In genomic region chr1:1426961-1427934, GRCh38 we compare ENCODE assay signal across 12 cellular contexts. TPM values are rescaled to one million over a fixed set of nuclear protein-coding genes. Genes with fewer than 3 reads are reported as not detected.
DNase-seq lines count a peak whose midpoint lies in the region; ATAC-seq and TF ChIP-seq lines count a peak whose summit lies in the region.
"Had no signal": no experiment of that assay in that cellular context is flagged by ENCODE, and none has a peak within 500 bp of the region (broad histone marks: within the 10 kb centered on the region; RNA-seq: fewer than 3 reads in every experiment).

No MANE protein-coding gene starts in this region.

- DNase-seq in DMS 273 (lab: John Stamatoyannopoulos, UW; ENCODE audit: unreplicated experiment) (peak; percentile 76), DMS 273 treated with DMSO at 0.1 percent for 48 hours (lab: John Stamatoyannopoulos, UW) (no peak), SJCRH30 (peak; percentile 72 to 80), right cardiac atrium (peak; percentile 41 to 71 (median 63)), spleen (peak; percentile 59), omental fat pad (ENCODE audit: low spot score) (no peak)
- DNase-seq: effector memory CD4-positive, alpha-beta T cell; SHP77 treated with DMSO at 0.1 percent for 48 hours had no signal

- TF ChIP-seq CTCF in spleen (IDR thresholded peaks at IDR 0.05 in 8 of 11, conservative IDR thresholded peaks at IDR 0.05 in 3 of 11) (no peak), omental fat pad (IDR thresholded peaks at IDR 0.05) (no peak)

- H3K4me1 ChIP-seq in SJCRH30 (peaks cover 42% of the 10 kb centered on the region), right cardiac atrium (ENCODE audit: control insufficient read depth, insufficient read depth, low read length) (peaks cover 3% of the 10 kb centered on the region), spleen (peaks cover 3 to 49% (median 25%) of the 10 kb centered on the region in 6 donors)

- H3K9me3 ChIP-seq in SJCRH30 (replicated peaks) = no peaks in the 10 kb centered on the region
- no peaks in the 10 kb centered on the region for H3K9me3 ChIP-seq in right cardiac atrium (ENCODE audit: control insufficient read depth, low read length)
- no peaks in the 10 kb centered on the region for H3K9me3 ChIP-seq in spleen

- no peak for TF ChIP-seq POLR2A in spleen (IDR thresholded peaks at IDR 0.05)

- H3K27me3 ChIP-seq in SJCRH30 = no peaks in the 10 kb centered on the region
- H3K27me3 ChIP-seq in right cardiac atrium (ENCODE audit: control insufficient read depth, insufficient read depth) = no peaks in the 10 kb centered on the region
- H3K27me3 ChIP-seq in spleen (replicated peaks in 1 of 7) = peaks cover 0 to 94% (median 16%) of the 10 kb centered on the region in 7 donors

- intact Hi-C loops in right cardiac atrium (cut with DNase I) = no loop called here
- intact Hi-C loops in spleen (cut with DNase I; ENCODE audit: low total_unique reads) = no loop called here

- ATAC-seq in right cardiac atrium = peak in 1 of 2 donors; percentile 25
- no peak for ATAC-seq in omental fat pad (ENCODE audit: low FRiP score)
- no peak for ATAC-seq in HG03139 (IDR thresholded peaks at IDR 0.05; ENCODE audit: unreplicated experiment)
- ATAC-seq in HG03025 (IDR thresholded peaks at IDR 0.05; ENCODE audit: low FRiP score, unreplicated experiment) = no peak
- ATAC-seq: HCT116 had no signal

- WGBS in right cardiac atrium = 13% methylated on average over 89 of the region's 89 CpGs
- WGBS in spleen, 5 donors = 9 to 33% (median 16%) methylated on average over 24 to 89 of the region's 89 CpGs

- H3K27ac ChIP-seq in SJCRH30 (no peak overlapping the region), right cardiac atrium (ENCODE audit: low read length) (no peak overlapping the region), spleen (peak overlapping the region in 1 of 8 donors; percentile 41)
- H3K27ac ChIP-seq: 22Rv1 had no signal

- H3K4me3 ChIP-seq in SJCRH30 (peak overlapping the region; percentile 50), right cardiac atrium (ENCODE audit: low read length) (peak overlapping the region; percentile 74), spleen (peak overlapping the region in 3 of 8 donors; percentile 15 to 58 (median 29))

- H3K36me3 ChIP-seq in SJCRH30 = no peaks in the 10 kb centered on the region
- H3K36me3 ChIP-seq in spleen = no peaks in the 10 kb centered on the region

RNA-seq across cellular contexts. Expression of gene ANKRD65, which starts 6.2 kb away (rescaled TPM):
- 6.1 and 6.2 TPM in 2 replicates for total RNA-seq in SJCRH30 (2014; rRNA removed; shearing (Covaris generic))
- total RNA-seq in right cardiac atrium (1 to 10 TPM; 1.6 to 3.6 (median 2.9) TPM), spleen (1 to 10 TPM in 5 of 7 donors, under 1 TPM in 2; 0.43 to 2.7 (median 1.2) TPM), omental fat pad (1 to 10 TPM; 2.6 to 7.3 (median 3.8) TPM)
- polyA plus RNA-seq in right cardiac atrium (4.5 TPM), spleen (1 to 10 TPM; 2.3 to 4.3 (median 3.0) TPM)

RNA-seq across cellular contexts. Expression of gene VWA1, which starts 8.2 kb away (rescaled TPM):
- total RNA-seq in SJCRH30 (2014; rRNA removed; shearing (Covaris generic)) = 0.58 and 3.3 TPM in 2 replicates
- total RNA-seq in right cardiac atrium = 10 to 100 TPM; 25.0 to 38.6 (median 25.6) TPM
- polyA plus RNA-seq in right cardiac atrium = 17.3 TPM
- total RNA-seq in spleen = 10 to 100 TPM in 6 of 7 donors, 1 to 10 TPM in 1; 3.9 to 18.0 (median 13.1) TPM
- polyA plus RNA-seq in spleen = 10 to 100 TPM in 2 of 3 donors, 1 to 10 TPM in 1; 4.1 to 12.7 (median 11.0) TPM
- 10 to 100 TPM in 3 of 4 donors, 1 to 10 TPM in 1; 6.8 to 21.1 (median 13.8) TPM for total RNA-seq in omental fat pad

RNA-seq across cellular contexts. Expression of gene MRPL20, which starts 20.2 kb away (rescaled TPM):
- 229 and 236 TPM in 2 replicates for total RNA-seq in SJCRH30 (2014; rRNA removed; shearing (Covaris generic))
- 100 to 1,000 TPM; 121 to 144 (median 132) TPM for total RNA-seq in right cardiac atrium
- polyA plus RNA-seq in right cardiac atrium = 190 TPM
- total RNA-seq in spleen = 100 to 1,000 TPM in 3 of 7 donors, 10 to 100 TPM in 4; 67.4 to 144 (median 91.3) TPM
- 100 to 1,000 TPM; 101 to 168 (median 122) TPM for polyA plus RNA-seq in spleen
- total RNA-seq in omental fat pad = 100 to 1,000 TPM; 106 to 170 (median 136) TPM

RNA-seq across cellular contexts. Expression of gene ATAD3C, which starts 22.2 kb away (rescaled TPM):
- 0.20 TPM in 1 of 2 replicates, not detected in the other for total RNA-seq in SJCRH30 (2014; rRNA removed; shearing (Covaris generic))
- total RNA-seq in right cardiac atrium (1 to 10 TPM; 1.3 to 3.4 (median 2.2) TPM), spleen (1 to 10 TPM in 2 of 7 donors, under 1 TPM in 3, not detected in 2; 0.25 to 3.9 (median 0.57) TPM), omental fat pad (1 to 10 TPM in 2 of 4 donors, under 1 TPM in 1, not detected in 1; 0.69 to 3.5 (median 2.4) TPM)
- polyA plus RNA-seq in right cardiac atrium (0.52 TPM), spleen (under 1 TPM; 0.55 to 0.85 (median 0.83) TPM)

RNA-seq across cellular contexts. Expression of gene CCNL2, which starts 28.1 kb away (rescaled TPM):
- total RNA-seq in SJCRH30 (2014; rRNA removed; shearing (Covaris generic)) = 124 and 196 TPM in 2 replicates
- total RNA-seq in right cardiac atrium (10 to 100 TPM; 61.2 to 83.1 (median 67.2) TPM), spleen (100 to 1,000 TPM; 167 to 299 (median 208) TPM), omental fat pad (100 to 1,000 TPM; 142 to 273 (median 204) TPM)
- polyA plus RNA-seq in right cardiac atrium (81.7 TPM), spleen (100 to 1,000 TPM; 111 to 230 (median 199) TPM)

Comparison
In these comparisons a context has a peak if more than half of its experiments do, and no peak if none do; other contexts are left out.
1. DNase-seq: peak in DMS 273 (single experiment), SJCRH30 (2 of 2), right cardiac atrium (3 of 3) and spleen (single experiment); none in DMS 273 treated with DMSO at 0.1 percent for 48 hours (single experiment) and omental fat pad (single experiment).